In the genomic region with DNA sequence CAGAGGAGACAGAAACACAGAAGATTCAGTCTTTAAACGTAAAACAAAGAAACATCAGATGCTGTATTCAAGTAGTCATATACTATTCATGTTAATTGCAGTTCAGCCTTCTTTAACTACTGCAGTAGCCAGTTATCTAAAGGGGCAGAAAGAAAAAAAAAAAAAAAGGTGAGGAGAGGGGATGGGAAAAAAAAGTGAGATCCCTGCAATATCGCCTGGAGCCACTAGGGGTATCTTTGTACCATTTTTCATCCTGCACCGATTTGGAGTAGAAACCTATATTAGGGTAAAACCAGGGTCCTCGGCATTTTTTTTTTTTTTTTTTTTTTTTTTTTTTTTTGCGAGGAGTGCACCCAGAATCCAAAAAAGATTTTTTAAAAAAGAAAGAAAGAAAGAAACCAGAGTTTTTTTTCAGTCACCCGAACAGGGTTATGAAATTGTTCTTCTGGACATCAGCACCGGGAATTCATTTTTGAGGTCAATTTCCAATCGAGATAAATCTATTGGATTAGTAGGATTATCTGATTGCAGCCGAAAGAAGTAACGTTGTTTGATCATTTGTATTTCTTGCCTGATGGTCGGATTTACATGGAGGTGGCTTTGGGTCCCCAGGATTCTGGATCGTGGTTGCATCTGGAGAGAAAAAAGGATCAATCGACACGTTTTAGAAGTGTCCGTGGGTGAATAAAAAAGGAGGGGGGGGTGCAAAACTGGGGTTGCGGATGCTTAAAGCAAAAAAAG, we compare ENCODE assay signal across 8 cellular contexts.
A peak's percentile ranks its signal among the peaks of the same experiment; 100 is the strongest.
DNase-seq lines count a peak whose midpoint lies in the region; ATAC-seq and TF ChIP-seq lines count a peak whose summit lies in the region.

No MANE protein-coding gene starts in this region.

- H3K4me3 Mint-ChIP-seq in activated naive CD8-positive, alpha-beta T cell treated with anti-CD3 and anti-CD28 coated beads, Interleukin-2, amount 50 U/mL, for 24 hours = peak overlapping the region; percentile 22
- H3K4me3 Mint-ChIP-seq in activated naive CD8-positive, alpha-beta T cell treated with anti-CD3 and anti-CD28 coated beads for 36 hours = no peak overlapping the region

- H3K27ac ChIP-seq in urinary bladder (ENCODE audit: low read depth) = no peak overlapping the region

- TF ChIP-seq CTCF in choroid plexus epithelial cell (conservative IDR thresholded peaks at IDR 0.05; ENCODE audit: low read depth, low read length) = peak; percentile 68

- H3K36me3 Mint-ChIP-seq in activated naive CD8-positive, alpha-beta T cell treated with anti-CD3 and anti-CD28 coated beads, Interleukin-2, amount 50 U/mL, for 24 hours (ENCODE audit: low read depth) = no peaks in the 10 kb centered on the region
- H3K36me3 Mint-ChIP-seq in activated naive CD8-positive, alpha-beta T cell treated with anti-CD3 and anti-CD28 coated beads for 36 hours = no peaks in the 10 kb centered on the region

- H3K4me1 Mint-ChIP-seq in activated naive CD8-positive, alpha-beta T cell treated with anti-CD3 and anti-CD28 coated beads, Interleukin-2, amount 50 U/mL, for 24 hours = peaks cover 9% of the 10 kb centered on the region
- H3K4me1 Mint-ChIP-seq in activated naive CD8-positive, alpha-beta T cell treated with anti-CD3 and anti-CD28 coated beads for 36 hours = peaks cover 11% of the 10 kb centered on the region

- H3K4me1 ChIP-seq in urinary bladder (ENCODE audit: insufficient read depth) = no peaks in the 10 kb centered on the region

- H3K36me3 ChIP-seq in urinary bladder (ENCODE audit: insufficient read depth) = no peaks in the 10 kb centered on the region

- no peaks in the 10 kb centered on the region for H3K9me3 Mint-ChIP-seq in activated naive CD8-positive, alpha-beta T cell treated with anti-CD3 and anti-CD28 coated beads, Interleukin-2, amount 50 U/mL, for 24 hours
- no peaks in the 10 kb centered on the region for H3K9me3 Mint-ChIP-seq in activated naive CD8-positive, alpha-beta T cell treated with anti-CD3 and anti-CD28 coated beads for 36 hours

- peak overlapping the region; percentile 43 for H3K4me3 ChIP-seq in choroid plexus epithelial cell (ENCODE audit: low read depth, low read length)
- H3K4me3 ChIP-seq in urinary bladder (ENCODE audit: low read depth, low read length) = peak overlapping the region; percentile 40

- peaks cover 18% of the 10 kb centered on the region for H3K27me3 Mint-ChIP-seq in activated naive CD8-positive, alpha-beta T cell treated with anti-CD3 and anti-CD28 coated beads, Interleukin-2, amount 50 U/mL, for 24 hours
- peaks cover 31% of the 10 kb centered on the region for H3K27me3 Mint-ChIP-seq in activated naive CD8-positive, alpha-beta T cell treated with anti-CD3 and anti-CD28 coated beads for 36 hours

- no peak for DNase-seq in activated naive CD8-positive, alpha-beta T cell treated with anti-CD3 and anti-CD28 coated beads, Interleukin-2, amount 50 U/mL, for 24 hours
- DNase-seq in activated naive CD8-positive, alpha-beta T cell treated with anti-CD3 and anti-CD28 coated beads for 36 hours = no peak
- DNase-seq in NCI-H2081 treated with DMSO at 0.1 percent for 48 hours (lab: John Stamatoyannopoulos, UW) (peak; percentile 59), choroid plexus epithelial cell (ENCODE audit: low read depth) (peak; percentile 30), left kidney (ENCODE audit: low read depth, low spot score) (peak; percentile 84), NCI-H187 (lab: John Stamatoyannopoulos, UW) (no peak)
- no peak for DNase-seq in activated naive CD4-positive, alpha-beta T cell (lab: John Stamatoyannopoulos, UW)

- H3K27ac Mint-ChIP-seq in activated naive CD8-positive, alpha-beta T cell treated with anti-CD3 and anti-CD28 coated beads, Interleukin-2, amount 50 U/mL, for 24 hours = no peak overlapping the region
- no peak overlapping the region for H3K27ac Mint-ChIP-seq in activated naive CD8-positive, alpha-beta T cell treated with anti-CD3 and anti-CD28 coated beads for 36 hours

- no peak for ATAC-seq in activated naive CD8-positive, alpha-beta T cell treated with anti-CD3 and anti-CD28 coated beads, Interleukin-2, amount 50 U/mL, for 24 hours

- 5% methylated on average over 16 of the region's 16 CpGs for WGBS in urinary bladder

Comparison
In these comparisons a context has a peak if more than half of its experiments do, and no peak if none do; other contexts are left out.
1. DNase-seq: peak in NCI-H2081 treated with DMSO at 0.1 percent for 48 hours (single experiment), choroid plexus epithelial cell (single experiment) and left kidney (single experiment); none in activated naive CD8-positive, alpha-beta T cell treated with anti-CD3 and anti-CD28 coated beads, Interleukin-2, amount 50 U/mL, for 24 hours (single experiment), activated naive CD8-positive, alpha-beta T cell treated with anti-CD3 and anti-CD28 coated beads for 36 hours (single experiment), NCI-H187 (0 of 2) and activated naive CD4-positive, alpha-beta T cell (0 of 4).